In the genomic region with DNA sequence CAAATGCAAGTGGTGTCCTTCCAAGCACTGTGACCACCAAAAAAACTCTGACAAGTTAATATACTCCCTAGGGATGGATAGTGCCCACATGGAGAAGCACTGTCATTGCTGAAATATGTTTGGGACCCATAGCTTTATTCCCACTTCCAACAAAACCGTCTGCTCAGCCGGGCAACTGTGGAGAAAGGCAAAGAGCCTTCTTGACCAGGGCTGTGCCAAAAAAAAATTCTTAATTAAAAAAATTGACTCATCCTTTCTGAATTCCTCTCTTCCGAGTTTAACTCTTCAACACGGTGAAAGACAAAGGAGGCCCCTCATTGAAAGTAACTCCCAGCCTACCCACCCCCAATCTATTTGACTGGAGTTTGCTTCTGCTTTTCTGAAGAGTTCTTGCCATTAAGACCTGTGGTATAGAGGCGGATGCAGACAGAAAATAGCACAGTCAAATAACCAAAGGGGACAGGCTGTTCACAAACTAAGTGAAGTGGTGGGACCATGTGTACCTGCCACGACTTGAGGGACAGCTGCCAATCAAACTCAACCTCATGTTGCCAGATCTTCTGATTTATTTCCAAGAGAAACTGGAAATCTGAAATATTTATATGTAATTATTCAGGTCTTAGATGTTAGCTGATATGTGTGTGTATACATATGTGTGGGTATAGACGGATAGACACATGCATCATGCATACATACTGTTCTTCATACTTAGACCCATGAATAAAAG, we compare ENCODE assay signal across 1 cellular context.
TF ChIP-seq lines count a peak whose summit lies in the region.

No MANE protein-coding gene starts in this region.

TF ChIP-seq in GM23338, 12 proteins besides CTCF, POLR2A, EP300 and RAD21 (continued from another document):
- TF ChIP-seq, protein P1, sequence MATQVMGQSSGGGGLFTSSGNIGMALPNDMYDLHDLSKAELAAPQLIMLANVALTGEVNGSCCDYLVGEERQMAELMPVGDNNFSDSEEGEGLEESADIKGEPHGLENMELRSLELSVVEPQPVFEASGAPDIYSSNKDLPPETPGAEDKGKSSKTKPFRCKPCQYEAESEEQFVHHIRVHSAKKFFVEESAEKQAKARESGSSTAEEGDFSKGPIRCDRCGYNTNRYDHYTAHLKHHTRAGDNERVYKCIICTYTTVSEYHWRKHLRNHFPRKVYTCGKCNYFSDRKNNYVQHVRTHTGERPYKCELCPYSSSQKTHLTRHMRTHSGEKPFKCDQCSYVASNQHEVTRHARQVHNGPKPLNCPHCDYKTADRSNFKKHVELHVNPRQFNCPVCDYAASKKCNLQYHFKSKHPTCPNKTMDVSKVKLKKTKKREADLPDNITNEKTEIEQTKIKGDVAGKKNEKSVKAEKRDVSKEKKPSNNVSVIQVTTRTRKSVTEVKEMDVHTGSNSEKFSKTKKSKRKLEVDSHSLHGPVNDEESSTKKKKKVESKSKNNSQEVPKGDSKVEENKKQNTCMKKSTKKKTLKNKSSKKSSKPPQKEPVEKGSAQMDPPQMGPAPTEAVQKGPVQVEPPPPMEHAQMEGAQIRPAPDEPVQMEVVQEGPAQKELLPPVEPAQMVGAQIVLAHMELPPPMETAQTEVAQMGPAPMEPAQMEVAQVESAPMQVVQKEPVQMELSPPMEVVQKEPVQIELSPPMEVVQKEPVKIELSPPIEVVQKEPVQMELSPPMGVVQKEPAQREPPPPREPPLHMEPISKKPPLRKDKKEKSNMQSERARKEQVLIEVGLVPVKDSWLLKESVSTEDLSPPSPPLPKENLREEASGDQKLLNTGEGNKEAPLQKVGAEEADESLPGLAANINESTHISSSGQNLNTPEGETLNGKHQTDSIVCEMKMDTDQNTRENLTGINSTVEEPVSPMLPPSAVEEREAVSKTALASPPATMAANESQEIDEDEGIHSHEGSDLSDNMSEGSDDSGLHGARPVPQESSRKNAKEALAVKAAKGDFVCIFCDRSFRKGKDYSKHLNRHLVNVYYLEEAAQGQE (IDR thresholded peaks at IDR 0.05; ENCODE audit: unreplicated experiment) = no peak
- TF ChIP-seq POLR2AphosphoS5 (IDR thresholded peaks at IDR 0.05; ENCODE audit: low read depth) = no peak
